9 cellular contexts compared by ENCODE assay signal in genomic region chr7:128791121-128791967, GRCh38. TPM values are rescaled to one million over a fixed set of nuclear protein-coding genes. Genes with fewer than 3 reads are reported as not detected.
DNase-seq lines count a peak whose midpoint lies in the region; ATAC-seq and TF ChIP-seq lines count a peak whose summit lies in the region.
"Had no signal": no experiment of that assay in that cellular context is flagged by ENCODE, and none has a peak within 500 bp of the region (broad histone marks: within the 10 kb centered on the region; RNA-seq: fewer than 3 reads in every experiment).

No MANE protein-coding gene starts in this region.

- H3K27ac ChIP-seq in Panc1 (ENCODE audit: low read length) (no peak overlapping the region), neural cell (ENCODE audit: low read length) (peak overlapping the region; percentile 52)

- peaks cover 4% of the 10 kb centered on the region for H3K4me1 Mint-ChIP-seq in activated T-helper 1 cell treated with anti-CD3 and anti-CD28 coated beads, Interleukin-12 subunit alpha, Interleukin-12 subunit beta, Interleukin-2, Interleukin-4 antibody, amounts not matched to agents 30 ng/mL and 10 ng/mL and 1 ng/mL, durations not matched to agents 14 hours and 24 hours and 36 hours (ENCODE audit: low read depth)
- H3K4me1 Mint-ChIP-seq in stimulated activated naive CD8-positive, alpha-beta T cell treated with anti-CD3 and anti-CD28 coated beads, Interleukin-15, Interleukin-2, amounts not matched to agents 100 ng/mL and 50 ng/mL, for 24 hours (ENCODE audit: low read depth), result peaks cover 4% of the 10 kb centered on the region

- no peaks in the 10 kb centered on the region for H3K36me3 Mint-ChIP-seq in activated T-helper 1 cell treated with anti-CD3 and anti-CD28 coated beads, Interleukin-12 subunit alpha, Interleukin-12 subunit beta, Interleukin-2, Interleukin-4 antibody, amounts not matched to agents 30 ng/mL and 10 ng/mL and 1 ng/mL, durations not matched to agents 14 hours and 24 hours and 36 hours (ENCODE audit: low read depth)
- H3K36me3 Mint-ChIP-seq in stimulated activated naive CD8-positive, alpha-beta T cell treated with anti-CD3 and anti-CD28 coated beads, Interleukin-15, Interleukin-2, amounts not matched to agents 100 ng/mL and 50 ng/mL, for 24 hours (ENCODE audit: low read depth), result no peaks in the 10 kb centered on the region

- H3K36me3 ChIP-seq in Panc1 (ENCODE audit: control insufficient read depth, insufficient read depth, low read length) (no peaks in the 10 kb centered on the region; the same call in 1 of the 2 replicates), neural cell (ENCODE audit: insufficient read depth, low read length) (no peaks in the 10 kb centered on the region)

- peak overlapping the region; percentile 63 to 65 for H3K4me3 ChIP-seq in Panc1 (ENCODE audit: low read depth in 2 of 2, low read length in 2 of 2)
- H3K4me3 ChIP-seq in fibroblast of mammary gland (ENCODE audit: control insufficient read depth, low read depth, low read length), result peak overlapping the region; percentile 74
- peak overlapping the region; percentile 98 for H3K4me3 ChIP-seq in neural cell (ENCODE audit: low read length)

- ATAC-seq in GM19397 (IDR thresholded peaks at IDR 0.05; ENCODE audit: unreplicated experiment), result peak; percentile 85
- ATAC-seq in Panc1, result peak; percentile 89

- CTCF ChIA-PET in Panc1 (lab: Charles Lee), result no interaction called here

- H3K4me3 Mint-ChIP-seq in activated T-helper 1 cell treated with anti-CD3 and anti-CD28 coated beads, Interleukin-12 subunit alpha, Interleukin-12 subunit beta, Interleukin-2, Interleukin-4 antibody, amounts not matched to agents 30 ng/mL and 10 ng/mL and 1 ng/mL, durations not matched to agents 14 hours and 24 hours and 36 hours, result peak overlapping the region; percentile 78
- H3K4me3 Mint-ChIP-seq in stimulated activated naive CD8-positive, alpha-beta T cell treated with anti-CD3 and anti-CD28 coated beads, Interleukin-15, Interleukin-2, amounts not matched to agents 100 ng/mL and 50 ng/mL, for 24 hours, result peak overlapping the region; percentile 79

- DNase-seq in CD1c-positive myeloid dendritic cell (ENCODE audit: extremely low spot score) (peak; percentile 78), HK-2 (ENCODE audit: unreplicated experiment) (peak; percentile 67), Panc1 (ENCODE audit: low read depth, low spot score) (no peak), fibroblast of mammary gland (ENCODE audit: low read depth) (peak; percentile 30)
- DNase-seq in activated T-helper 1 cell treated with anti-CD3 and anti-CD28 coated beads, Interleukin-12 subunit alpha, Interleukin-12 subunit beta, Interleukin-2, Interleukin-4 antibody, amounts not matched to agents 30 ng/mL and 10 ng/mL and 1 ng/mL, durations not matched to agents 14 hours and 24 hours and 36 hours (ENCODE audit: low spot score), result peak; percentile 70

- H3K79me2 ChIP-seq in neural cell (replicated peaks; ENCODE audit: insufficient read depth, low read length), result peaks cover 6% of the 10 kb centered on the region

- no peak overlapping the region for H3K27ac Mint-ChIP-seq in activated T-helper 1 cell treated with anti-CD3 and anti-CD28 coated beads, Interleukin-12 subunit alpha, Interleukin-12 subunit beta, Interleukin-2, Interleukin-4 antibody, amounts not matched to agents 30 ng/mL and 10 ng/mL and 1 ng/mL, durations not matched to agents 14 hours and 24 hours and 36 hours
- no peak overlapping the region for H3K27ac Mint-ChIP-seq in stimulated activated naive CD8-positive, alpha-beta T cell treated with anti-CD3 and anti-CD28 coated beads, Interleukin-15, Interleukin-2, amounts not matched to agents 100 ng/mL and 50 ng/mL, for 24 hours

- H3K9me2 ChIP-seq in neural cell (ENCODE audit: insufficient read depth, low read length), result no peaks in the 10 kb centered on the region

- BruUV-seq in Panc1 (replicated peaks; lab: Mats Ljungman, UMichigan), result no TSS peak

- no peak for TF ChIP-seq EP300 in neural cell (conservative IDR thresholded peaks at IDR 0.05; ENCODE audit: poor library complexity, severe bottlenecking)

- intact Hi-C loops in Panc1 (cut with micrococcal nuclease; ENCODE audit: unreplicated experiment), result loop anchor here (5.0 kb wide), 1 partner anchor 91 kb away; no protein-coding TSS in a partner anchor
- intact Hi-C loops in activated T-helper 1 cell treated with anti-CD3 and anti-CD28 coated beads, Interleukin-12 subunit alpha, Interleukin-12 subunit beta, Interleukin-2, Interleukin-4 antibody, amounts not matched to agents 30 ng/mL and 10 ng/mL and 1 ng/mL, durations not matched to agents 14 hours and 24 hours and 36 hours (cut with micrococcal nuclease), result loop anchor here (1.0 to 5.0 kb wide), 4 partner anchors 52 to 264 kb away; partner anchors contain the start of genes ATP6V1F, CALU and TNPO3

- H4K20me1 ChIP-seq in neural cell (ENCODE audit: insufficient read depth), result no peaks in the 10 kb centered on the region

- no peak for TF ChIP-seq CTCF in Panc1 (IDR thresholded peaks at IDR 0.05)
- TF ChIP-seq CTCF in fibroblast of mammary gland (conservative IDR thresholded peaks at IDR 0.05; ENCODE audit: control insufficient read depth, insufficient read depth, low read depth, low read length), result no peak
- TF ChIP-seq CTCF in neural cell (IDR thresholded peaks at IDR 0.05; ENCODE audit: poor library complexity, severe bottlenecking), result no peak

- in situ Hi-C loops in Panc1 (cut with HindIII; ENCODE audit: low pct_unique_long_range_greater_than_20kb, low sequenced_read_pairs), result no loop called here

- H3K9me3 ChIP-seq in Panc1 (ENCODE audit: control insufficient read depth, insufficient read depth, low read depth, low read length), result no peaks in the 10 kb centered on the region
- no peaks in the 10 kb centered on the region for H3K9me3 ChIP-seq in neural cell (ENCODE audit: low read length)

- POLR2A ChIA-PET in Panc1 (lab: Charles Lee), result no interaction called here

- peak overlapping the region; percentile 55 for H3K4me2 ChIP-seq in neural cell (ENCODE audit: low read length)

- H3K27me3 Mint-ChIP-seq in activated T-helper 1 cell treated with anti-CD3 and anti-CD28 coated beads, Interleukin-12 subunit alpha, Interleukin-12 subunit beta, Interleukin-2, Interleukin-4 antibody, amounts not matched to agents 30 ng/mL and 10 ng/mL and 1 ng/mL, durations not matched to agents 14 hours and 24 hours and 36 hours (ENCODE audit: insufficient read depth), result peaks cover 29% of the 10 kb centered on the region
- peaks cover 17% of the 10 kb centered on the region for H3K27me3 Mint-ChIP-seq in stimulated activated naive CD8-positive, alpha-beta T cell treated with anti-CD3 and anti-CD28 coated beads, Interleukin-15, Interleukin-2, amounts not matched to agents 100 ng/mL and 50 ng/mL, for 24 hours

- no peaks in the 10 kb centered on the region for H3F3A ChIP-seq in neural cell (ENCODE audit: insufficient read depth, low read length, poor library complexity, severe bottlenecking)

- peak overlapping the region; percentile 92 for H3K9ac ChIP-seq in neural cell (ENCODE audit: low read length)

- H3K9me3 Mint-ChIP-seq in activated T-helper 1 cell treated with anti-CD3 and anti-CD28 coated beads, Interleukin-12 subunit alpha, Interleukin-12 subunit beta, Interleukin-2, Interleukin-4 antibody, amounts not matched to agents 30 ng/mL and 10 ng/mL and 1 ng/mL, durations not matched to agents 14 hours and 24 hours and 36 hours, result no peaks in the 10 kb centered on the region
- H3K9me3 Mint-ChIP-seq in stimulated activated naive CD8-positive, alpha-beta T cell treated with anti-CD3 and anti-CD28 coated beads, Interleukin-15, Interleukin-2, amounts not matched to agents 100 ng/mL and 50 ng/mL, for 24 hours, result no peaks in the 10 kb centered on the region

- no peaks in the 10 kb centered on the region; the same call in 1 of the 2 replicates for H3K4me1 ChIP-seq in Panc1 (ENCODE audit: control insufficient read depth, insufficient read depth, low read length)

- H3K27me3 ChIP-seq in Panc1 (ENCODE audit: control insufficient read depth, insufficient read depth, low read length), result peaks cover 14% of the 10 kb centered on the region
- no peaks in the 10 kb centered on the region for H3K27me3 ChIP-seq in neural cell (ENCODE audit: insufficient read depth, low read depth, low read length)

- TF ChIP-seq RAD21 in neural cell (conservative IDR thresholded peaks at IDR 0.05), result peak; percentile 15

- H2AFZ ChIP-seq in neural cell (ENCODE audit: low read depth, low read length), result peak overlapping the region; percentile 88

RNA-seq across cellular contexts. Expression of gene CCDC136, which starts 0.4 kb away (rescaled TPM):
- total RNA-seq in Panc1 (2021; ENCODE audit: unreplicated experiment), result 1.1 TPM
- polyA plus RNA-seq in Panc1 (2012; ENCODE audit: insufficient read length), result 0.38 TPM
- 10.0 and 11.1 TPM in 2 replicates for total RNA-seq in activated T-helper 1 cell treated with anti-CD3 and anti-CD28 coated beads, Interleukin-12 subunit alpha, Interleukin-12 subunit beta, Interleukin-2, Interleukin-4 antibody, amounts not matched to agents 30 ng/mL and 10 ng/mL and 1 ng/mL, durations not matched to agents 14 hours and 24 hours and 36 hours
- 41.3 and 42.5 TPM in 2 replicates for polyA plus RNA-seq in neural cell
- 45.5 and 71.2 TPM in 2 replicates for polyA minus RNA-seq in neural cell

RNA-seq across cellular contexts. Expression of gene OPN1SW, which starts 15.8 kb away (rescaled TPM):
- not detected for total RNA-seq in Panc1 (2021; ENCODE audit: unreplicated experiment)
- polyA plus RNA-seq in Panc1 (2012; ENCODE audit: insufficient read length), result 0.87 TPM
- not detected in 2 replicates for total RNA-seq in activated T-helper 1 cell treated with anti-CD3 and anti-CD28 coated beads, Interleukin-12 subunit alpha, Interleukin-12 subunit beta, Interleukin-2, Interleukin-4 antibody, amounts not matched to agents 30 ng/mL and 10 ng/mL and 1 ng/mL, durations not matched to agents 14 hours and 24 hours and 36 hours
- polyA plus RNA-seq in neural cell, result 1.2 and 1.9 TPM in 2 replicates
- not detected in 2 replicates for polyA minus RNA-seq in neural cell
- total RNA-seq: T-helper 2 cell treated with Interferon-gamma antibody and Interleukin-4, amounts not matched to agents 100 ng/mL and 5 ng/mL, for 36 hours had no signal

RNA-seq across cellular contexts. Expression of gene FLNC, which starts 38.9 kb away (rescaled TPM):
- total RNA-seq in Panc1 (2021; ENCODE audit: unreplicated experiment), result 10.2 TPM
- polyA plus RNA-seq in Panc1 (2012; ENCODE audit: insufficient read length), result 7.4 TPM
- total RNA-seq in activated T-helper 1 cell treated with anti-CD3 and anti-CD28 coated beads, Interleukin-12 subunit alpha, Interleukin-12 subunit beta, Interleukin-2, Interleukin-4 antibody, amounts not matched to agents 30 ng/mL and 10 ng/mL and 1 ng/mL, durations not matched to agents 14 hours and 24 hours and 36 hours, result 0.03 and 0.07 TPM in 2 replicates
- 0.36 and 0.60 TPM in 2 replicates for polyA plus RNA-seq in neural cell
- 0.46 and 0.49 TPM in 2 replicates for polyA minus RNA-seq in neural cell
- total RNA-seq: T-helper 2 cell treated with Interferon-gamma antibody and Interleukin-4, amounts not matched to agents 100 ng/mL and 5 ng/mL, for 36 hours had no signal

RNA-seq across cellular contexts. Expression of gene CALU, which starts 52.2 kb away (rescaled TPM):
- 210 TPM for total RNA-seq in Panc1 (2021; ENCODE audit: unreplicated experiment)
- 158 TPM for polyA plus RNA-seq in Panc1 (2012; ENCODE audit: insufficient read length)
- total RNA-seq in activated T-helper 1 cell treated with anti-CD3 and anti-CD28 coated beads, Interleukin-12 subunit alpha, Interleukin-12 subunit beta, Interleukin-2, Interleukin-4 antibody, amounts not matched to agents 30 ng/mL and 10 ng/mL and 1 ng/mL, durations not matched to agents 14 hours and 24 hours and 36 hours, result 52.8 and 59.2 TPM in 2 replicates
- polyA plus RNA-seq in neural cell, result 31.8 and 38.1 TPM in 2 replicates
- polyA minus RNA-seq in neural cell, result 45.0 and 55.5 TPM in 2 replicates

Comparison
In these comparisons a context has a peak if more than half of its experiments do, and no peak if none do; other contexts are left out.
1. RNA of gene FLNC, which starts 38.9 kb away (total RNA-seq): 10.2 TPM in Panc1 (single experiment); 0.03 to 0.07 TPM in activated T-helper 1 cell treated with anti-CD3 and anti-CD28 coated beads, Interleukin-12 subunit alpha, Interleukin-12 subunit beta, Interleukin-2, Interleukin-4 antibody, amounts not matched to agents 30 ng/mL and 10 ng/mL and 1 ng/mL, durations not matched to agents 14 hours and 24 hours and 36 hours; every median in the first group is over 10 times any median in the second.
2. Peak in every context shown above with its lines, with median percentiles within 50 percentile points of each other: H3K4me3 ChIP-seq.